Comparison of ENCODE assay signal across 8 cellular contexts in the genomic region with DNA sequence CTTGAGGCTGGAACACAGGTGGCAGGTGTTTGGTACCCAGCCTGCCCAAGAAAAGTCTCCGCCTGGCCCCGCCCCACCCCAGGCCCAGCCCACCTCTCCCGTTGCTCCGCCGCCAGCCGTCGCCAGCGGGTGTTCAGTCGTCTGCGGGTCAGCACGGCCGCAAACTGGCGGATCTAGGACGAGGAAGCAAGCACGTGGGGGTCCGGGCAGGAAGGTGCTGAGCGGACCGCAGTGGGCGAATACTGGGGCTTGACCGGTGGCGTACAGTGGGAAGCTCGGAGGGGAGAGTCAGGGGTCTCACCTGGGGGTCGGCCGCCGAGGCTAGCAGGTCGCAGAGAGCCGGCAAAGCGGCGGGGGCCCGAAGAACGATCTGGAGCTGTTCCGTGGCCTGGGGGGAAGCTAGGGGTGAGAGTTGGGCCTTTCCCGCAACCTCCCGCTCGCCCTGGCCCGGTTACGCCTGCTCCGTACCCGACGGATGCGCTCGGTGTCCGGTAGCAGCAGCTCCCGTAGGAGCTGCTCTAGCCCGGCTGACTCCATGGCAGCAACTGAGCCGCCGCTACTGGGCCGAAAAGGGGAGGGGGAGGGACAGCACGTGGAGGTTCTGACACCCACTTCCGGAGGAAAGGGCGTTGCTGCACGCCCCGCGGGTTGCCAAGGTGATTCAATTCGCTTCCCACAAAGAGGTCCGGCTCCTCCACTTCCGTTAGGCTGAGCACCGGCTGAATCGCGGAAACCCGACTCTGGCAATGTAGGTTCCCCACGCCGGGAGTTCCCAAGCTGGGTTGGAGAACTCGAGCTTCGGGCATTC. TPM values are rescaled to one million over a fixed set of nuclear protein-coding genes. Genes with fewer than 3 reads are reported as not detected.
DNase-seq lines count a peak whose midpoint lies in the region; ATAC-seq lines count a peak whose summit lies in the region.

Gene IPO4, minus strand, starts transcription at position 566 of the 808 bp plus-strand sequence. Its CDS starts 29 bp downstream, at position 537.

- H3K4me3 Mint-ChIP-seq in activated CD4-positive, alpha-beta T cell treated with anti-CD3 and anti-CD28 coated beads, Interleukin-2, amount 10 ng/mL, durations not matched to agents 7 days and 5 days = peak within 1 kb of the TSS; percentile 89

- H3K36me3 Mint-ChIP-seq in activated CD4-positive, alpha-beta T cell treated with anti-CD3 and anti-CD28 coated beads, Interleukin-2, amount 10 ng/mL, durations not matched to agents 7 days and 5 days (ENCODE audit: low read depth) = peaks cover 41% of the 10 kb centered on the region

- peak; percentile 95 for ATAC-seq in GM19351 (IDR thresholded peaks at IDR 0.05; ENCODE audit: unreplicated experiment)
- peak; percentile 87 for ATAC-seq in HG03521 (IDR thresholded peaks at IDR 0.05; ENCODE audit: unreplicated experiment)

- peak within 1 kb of the TSS; percentile 93 for H3K27ac Mint-ChIP-seq in activated CD4-positive, alpha-beta T cell treated with anti-CD3 and anti-CD28 coated beads, Interleukin-2, amount 10 ng/mL, durations not matched to agents 7 days and 5 days

- H3K27me3 Mint-ChIP-seq in activated CD4-positive, alpha-beta T cell treated with anti-CD3 and anti-CD28 coated beads, Interleukin-2, amount 10 ng/mL, durations not matched to agents 7 days and 5 days = no peaks in the 10 kb centered on the region

- CTCF ChIA-PET in activated CD4-positive, alpha-beta T cell treated with anti-CD3 and anti-CD28 coated beads, Interleukin-2, amount 10 ng/mL, durations not matched to agents 7 days and 5 days (lab: Charles Lee) = interaction anchor here (0.6 to 6.5 kb wide), 10 partner anchors 13 to 108 kb away, joined by 3 to 44 read pairs (median 6); partner anchors contain the start of genes DCAF11, IRF9 and NRL

- peaks cover 56% of the 10 kb centered on the region for H3K4me1 Mint-ChIP-seq in activated CD4-positive, alpha-beta T cell treated with anti-CD3 and anti-CD28 coated beads, Interleukin-2, amount 10 ng/mL, durations not matched to agents 7 days and 5 days

- POLR2A ChIA-PET in activated CD4-positive, alpha-beta T cell treated with anti-CD3 and anti-CD28 coated beads, Interleukin-2, amount 10 ng/mL, durations not matched to agents 7 days and 5 days (lab: Charles Lee) = interaction anchor here (0.7 to 1.0 kb wide), 2 partner anchors 27 to 47 kb away, joined by 4 read pairs; partner anchors contain the start of genes EMC9 and MDP1

- DNase-seq in C1 segment of cervical spinal cord (lab: John Stamatoyannopoulos, UW) = peak; percentile 51 to 96 (median 88)
- peak; percentile 99 for DNase-seq in NCI-H69 (lab: John Stamatoyannopoulos, UW)
- DNase-seq in activated CD4-positive, alpha-beta T cell treated with anti-CD3 and anti-CD28 coated beads, Interleukin-2, amount 10 ng/mL, durations not matched to agents 7 days and 5 days = peak; percentile 97
- peak; percentile 99 for DNase-seq in dedifferentiated amniotic fluid mesenchymal stem cell (ENCODE audit: extremely low spot score)
- DNase-seq in left kidney (ENCODE audit: low read depth, low spot score) = peak; percentile 99
- DNase-seq in stimulated activated CD4-positive, alpha-beta T cell treated with anti-CD3 and anti-CD28 coated beads, Interleukin-1b, Interleukin-23, amount 100 ng/mL, for 48 hours = peak; percentile 96

- no peaks in the 10 kb centered on the region for H3K9me3 Mint-ChIP-seq in activated CD4-positive, alpha-beta T cell treated with anti-CD3 and anti-CD28 coated beads, Interleukin-2, amount 10 ng/mL, durations not matched to agents 7 days and 5 days

RNA-seq across cellular contexts. Expression of gene IPO4, which starts in this region (rescaled TPM):
- total RNA-seq in activated CD4-positive, alpha-beta T cell treated with anti-CD3 and anti-CD28 coated beads, Interleukin-2, amount 10 ng/mL, durations not matched to agents 7 days and 5 days = 10 to 100 TPM; 45.3 to 48.7 TPM

Comparison
In these comparisons a context has a peak if more than half of its experiments do, and no peak if none do; other contexts are left out.
1. Peak in every context shown above with its lines: DNase-seq and ATAC-seq.